ENCODE assay signal across 23 cellular contexts in genomic region chr1:38244218-38244617, GRCh38.
"Had no signal": no experiment of that assay in that cellular context is flagged by ENCODE, and none has a peak within 500 bp of the region (broad histone marks: within the 10 kb centered on the region; RNA-seq: fewer than 3 reads in every experiment).

No MANE protein-coding gene starts in this region.

- ATAC-seq: activated CD4-positive, CD25-positive, alpha-beta regulatory T cell treated with anti-CD3 and anti-CD28 coated beads, Interleukin-2, amount 50 U/mL, for 24 hours; activated naive CD8-positive, alpha-beta T cell treated with anti-CD3 and anti-CD28 coated beads, Interleukin-2, amount 50 U/mL, for 24 hours; left colon; lower lobe of right lung; upper lobe of right lung had no signal

- H3K4me1 Mint-ChIP-seq: activated naive CD4-positive, alpha-beta T cell treated with anti-CD3 and anti-CD28 coated beads, Interleukin-2, amount 10 ng/mL, durations not matched to agents 7 days and 5 days; activated naive CD8-positive, alpha-beta T cell treated with anti-CD3 and anti-CD28 coated beads, Interleukin-2, amount 50 U/mL, for 24 hours had no signal

- H3K36me3 ChIP-seq: brain microvascular endothelial cell, lower lobe of right lung, upper lobe of right lung had no signal

- H3K9me3 Mint-ChIP-seq: activated naive CD4-positive, alpha-beta T cell treated with anti-CD3 and anti-CD28 coated beads, Interleukin-2, amount 10 ng/mL, durations not matched to agents 7 days and 5 days; activated naive CD8-positive, alpha-beta T cell treated with anti-CD3 and anti-CD28 coated beads, Interleukin-2, amount 50 U/mL, for 24 hours; mesothelial cell of epicardium; nephron had no signal

- H3K27ac Mint-ChIP-seq: activated naive CD4-positive, alpha-beta T cell treated with anti-CD3 and anti-CD28 coated beads, Interleukin-2, amount 10 ng/mL, durations not matched to agents 7 days and 5 days; activated naive CD8-positive, alpha-beta T cell treated with anti-CD3 and anti-CD28 coated beads, Interleukin-2, amount 50 U/mL, for 24 hours; mesothelial cell of epicardium; nephron had no signal

- H3K4me3 ChIP-seq: lower lobe of right lung, upper lobe of right lung had no signal

- H3K4me3 Mint-ChIP-seq: activated naive CD4-positive, alpha-beta T cell treated with anti-CD3 and anti-CD28 coated beads, Interleukin-2, amount 10 ng/mL, durations not matched to agents 7 days and 5 days; activated naive CD8-positive, alpha-beta T cell treated with anti-CD3 and anti-CD28 coated beads, Interleukin-2, amount 50 U/mL, for 24 hours; mesothelial cell of epicardium; nephron had no signal

- H3K9me3 ChIP-seq: lower lobe of right lung, upper lobe of right lung had no signal

- H3K36me3 Mint-ChIP-seq: activated naive CD4-positive, alpha-beta T cell treated with anti-CD3 and anti-CD28 coated beads, Interleukin-2, amount 10 ng/mL, durations not matched to agents 7 days and 5 days; mesothelial cell of epicardium had no signal

- DNase-seq: activated CD8-positive, alpha-beta memory T cell treated with anti-CD3 and anti-CD28 coated beads for 24 hours; activated CD8-positive, alpha-beta memory T cell treated with anti-CD3 and anti-CD28 coated beads, Interleukin-2, amount 50 U/mL, for 48 hours; activated effector memory CD4-positive, alpha-beta T cell treated with Interleukin-2 at 50 U/mL for 16 hours; activated naive CD4-positive, alpha-beta T cell treated with anti-CD3 and anti-CD28 coated beads, Interleukin-2, amount 10 ng/mL, durations not matched to agents 7 days and 5 days; activated naive CD8-positive, alpha-beta T cell treated with anti-CD3 and anti-CD28 coated beads, Interleukin-2, amount 50 U/mL, for 24 hours; activated T-cell treated with anti-CD3 and anti-CD28 coated beads, Interleukin-2, amount 50 U/mL, for 48 hours; anterior cingulate cortex; brain microvascular endothelial cell; central memory CD4-positive, alpha-beta T cell; erythroblast; head of caudate nucleus; islet precursor cell; left colon; lower lobe of right lung; stimulated activated CD4-positive, alpha-beta T cell treated with anti-CD3 and anti-CD28 coated beads, Interleukin-12 subunit alpha, Interleukin-12 subunit beta, amount 100 ng/mL, for 4 hours; stimulated activated CD4-positive, alpha-beta T cell treated with anti-CD3 and anti-CD28 coated beads, Interleukin-1b, Interleukin-23, amount 100 ng/mL, for 48 hours; stimulated activated CD8-positive, alpha-beta memory T cell treated with anti-CD3 and anti-CD28 coated beads, Interleukin-4, amount 100 ng/mL, for 48 hours; stimulated activated naive CD4-positive, alpha-beta T cell; T1000; upper lobe of right lung had no signal

- H3K27ac ChIP-seq: brain microvascular endothelial cell, lower lobe of right lung, upper lobe of right lung had no signal

- H3K27me3 ChIP-seq: brain microvascular endothelial cell, upper lobe of right lung had no signal
